ENCODE assay signal across 8 cellular contexts in the genomic region with DNA sequence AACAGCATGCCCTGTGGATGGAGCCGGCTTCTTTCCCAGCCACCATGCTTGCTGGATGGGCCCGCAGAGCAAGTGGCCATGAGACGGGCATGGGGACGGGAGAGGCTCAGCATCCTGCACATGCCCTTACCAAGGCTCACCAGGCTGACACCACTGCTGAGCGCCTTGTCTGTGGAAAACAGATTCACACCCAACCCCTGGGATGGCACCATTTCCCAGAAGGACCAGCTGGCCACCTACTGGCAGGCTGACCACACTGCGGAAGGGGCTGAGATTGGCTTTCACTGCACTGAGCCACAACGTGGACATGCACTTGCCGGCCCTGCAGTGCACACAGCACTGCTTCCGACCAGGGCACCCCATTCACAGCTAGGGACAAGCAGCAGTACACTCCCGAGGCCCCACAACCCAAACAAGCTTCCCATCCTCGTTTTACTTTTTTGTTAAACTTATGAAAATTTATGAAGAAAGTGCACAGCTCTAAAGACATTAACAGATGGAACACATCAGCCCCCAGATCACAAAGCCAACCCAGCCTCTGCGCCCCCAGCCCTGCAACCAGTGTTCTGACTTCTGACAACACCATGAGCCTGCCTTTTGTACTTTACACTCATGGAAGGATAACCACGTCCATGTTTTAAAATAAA. TPM values are rescaled to one million over a fixed set of nuclear protein-coding genes. Genes with fewer than 3 reads are reported as not detected.
DNase-seq lines count a peak whose midpoint lies in the region; ATAC-seq and TF ChIP-seq lines count a peak whose summit lies in the region.

No MANE protein-coding gene starts in this region.

- no peaks in the 10 kb centered on the region for H3K36me3 ChIP-seq in thyroid gland

- no peak for ATAC-seq in omental fat pad (ENCODE audit: low FRiP score)
- ATAC-seq in GM19023 (IDR thresholded peaks at IDR 0.05; ENCODE audit: unreplicated experiment): no peak

- TF ChIP-seq CTCF in thyroid gland (IDR thresholded peaks at IDR 0.05): peak; percentile 23 to 54 (median 36)
- TF ChIP-seq CTCF in omental fat pad (IDR thresholded peaks at IDR 0.05): no peak

- H3K27ac ChIP-seq in thyroid gland: no peak overlapping the region

- intact Hi-C loops in thyroid gland (cut with DNase I): no loop called here

- no peaks in the 10 kb centered on the region for H3K4me1 ChIP-seq in thyroid gland

- no peak overlapping the region for H3K4me3 ChIP-seq in thyroid gland (replicated peaks in 1 of 3)

- 45 to 59% methylated on average over 9 to 13 of the region's 13 CpGs for WGBS in thyroid gland, 2 donors

- peak; percentile 83 for DNase-seq in 8988T
- DNase-seq in ELR (ENCODE audit: low read depth): peak; percentile 75
- DNase-seq in NCI-H2107 (lab: John Stamatoyannopoulos, UW): peak; percentile 14
- DNase-seq in amniotic stem cell (lab: John Stamatoyannopoulos, UW): peak; percentile 52
- peak; percentile 33 for DNase-seq in iPS DF 19.7 (ENCODE audit: low read depth, low spot score)
- peak; percentile 29 to 35 for DNase-seq in thyroid gland
- DNase-seq in omental fat pad (ENCODE audit: low spot score): no peak

- H3K9me3 ChIP-seq in thyroid gland: no peaks in the 10 kb centered on the region

- no peak for TF ChIP-seq POLR2A in thyroid gland (IDR thresholded peaks at IDR 0.05)

- H3K27me3 ChIP-seq in thyroid gland: no peaks in the 10 kb centered on the region

RNA-seq across cellular contexts. Expression of a gene that starts 13.9 kb away (rescaled TPM):
- total RNA-seq in thyroid gland: not detected
- not detected for total RNA-seq in omental fat pad

RNA-seq across cellular contexts. Expression of a gene that starts 20.3 kb away (rescaled TPM):
- total RNA-seq in thyroid gland: not detected
- total RNA-seq in omental fat pad: not detected

RNA-seq across cellular contexts. Expression of a gene that starts 21.2 kb away (rescaled TPM):
- total RNA-seq in thyroid gland: not detected
- not detected for total RNA-seq in omental fat pad

RNA-seq across cellular contexts. Expression of a gene that starts 26.8 kb away (rescaled TPM):
- total RNA-seq in thyroid gland: not detected
- total RNA-seq in omental fat pad: not detected

RNA-seq across cellular contexts. Expression of a gene that starts 40.2 kb away (rescaled TPM):
- total RNA-seq in thyroid gland: not detected
- not detected for total RNA-seq in omental fat pad

Comparison
In these comparisons a context has a peak if more than half of its experiments do, and no peak if none do; other contexts are left out.
1. CTCF ChIP-seq: peak in thyroid gland (6 of 6); none in omental fat pad (0 of 3).